In genomic region chr4:73831569-73831968, GRCh38 we compare ENCODE assay signal across 19 cellular contexts. TPM values are rescaled to one million over a fixed set of nuclear protein-coding genes. Genes with fewer than 3 reads are reported as not detected.
"Had no signal": no experiment of that assay in that cellular context is flagged by ENCODE, and none has a peak within 500 bp of the region (broad histone marks: within the 10 kb centered on the region; RNA-seq: fewer than 3 reads in every experiment).

No MANE protein-coding gene starts in this region.

- H3K27me3 ChIP-seq: colonic mucosa, right lobe of liver, testis had no signal

- ATAC-seq: activated T-helper 17 cell treated with anti-CD3 and anti-CD28 coated beads, Interleukin-2, amount 50 U/mL, for 72 hours; gastroesophageal sphincter; lower lobe of right lung; right lobe of liver; stimulated activated memory B cell treated with anti-CD40 and anti-IgM and Interleukin-4, amounts not matched to agents 10 μg/mL and 1 μg/mL and 100 μg/mL, for 72 hours had no signal

- DNase-seq: activated B cell treated with CpG ODN at 0.5 μM for 24 hours; activated CD4-positive, alpha-beta memory T cell treated with anti-CD3 and anti-CD28 coated beads for 36 hours; activated CD4-positive, alpha-beta T cell treated with anti-CD3 and anti-CD28 coated beads for 4 hours; activated naive CD4-positive, alpha-beta T cell; activated naive CD8-positive, alpha-beta T cell treated with anti-CD3 and anti-CD28 coated beads for 36 hours; activated T-cell treated with anti-CD3 and anti-CD28 coated beads, Interleukin-2, amount 50 U/mL, for 1 hour; amniotic stem cell; colonic mucosa; endodermal cell; lower lobe of right lung; nucleus accumbens; right lobe of liver; spleen; stimulated activated CD4-positive, alpha-beta T cell treated with anti-CD3 and anti-CD28 coated beads, Interleukin-4, amount 100 ng/mL, for 4 hours; testis had no signal

- H3K27ac ChIP-seq: colonic mucosa, gastroesophageal sphincter, lower lobe of right lung, right lobe of liver, testis had no signal

- H3K36me3 ChIP-seq: colonic mucosa, gastroesophageal sphincter, lower lobe of right lung, right lobe of liver, spleen had no signal

- H3K4me1 ChIP-seq: colonic mucosa, lower lobe of right lung, testis had no signal

- H3K9me3 ChIP-seq: colonic mucosa, right lobe of liver, testis had no signal

- H3K4me3 ChIP-seq: colonic mucosa, gastroesophageal sphincter, lower lobe of right lung, right lobe of liver, spleen, testis had no signal

RNA-seq across cellular contexts. Expression of gene CXCL6, which starts 4.9 kb away (rescaled TPM):
- total RNA-seq: activated B cell treated with CpG ODN at 0.5 μM for 24 hours; activated CD4-positive, alpha-beta memory T cell treated with anti-CD3 and anti-CD28 coated beads for 36 hours; activated naive CD8-positive, alpha-beta T cell treated with anti-CD3 and anti-CD28 coated beads for 36 hours; activated T-helper 17 cell treated with anti-CD3 and anti-CD28 coated beads, Interleukin-2, amount 50 U/mL, for 72 hours; posterior vena cava had no signal

RNA-seq across cellular contexts. Expression of gene PF4V1, which starts 21.5 kb away (rescaled TPM):
- total RNA-seq: activated B cell treated with CpG ODN at 0.5 μM for 24 hours; activated CD4-positive, alpha-beta memory T cell treated with anti-CD3 and anti-CD28 coated beads for 36 hours; activated naive CD8-positive, alpha-beta T cell treated with anti-CD3 and anti-CD28 coated beads for 36 hours; activated T-helper 17 cell treated with anti-CD3 and anti-CD28 coated beads, Interleukin-2, amount 50 U/mL, for 72 hours; colonic mucosa; endodermal cell; gastroesophageal sphincter; lower lobe of right lung; posterior vena cava; right lobe of liver; testis had no signal

RNA-seq across cellular contexts. Expression of gene CXCL1, which starts 37.6 kb away (rescaled TPM):
- total RNA-seq: activated B cell treated with CpG ODN at 0.5 μM for 24 hours; activated CD4-positive, alpha-beta memory T cell treated with anti-CD3 and anti-CD28 coated beads for 36 hours; activated naive CD8-positive, alpha-beta T cell treated with anti-CD3 and anti-CD28 coated beads for 36 hours; activated T-helper 17 cell treated with anti-CD3 and anti-CD28 coated beads, Interleukin-2, amount 50 U/mL, for 72 hours had no signal
